ENCODE assay signal across 8 cellular contexts in the genomic region with DNA sequence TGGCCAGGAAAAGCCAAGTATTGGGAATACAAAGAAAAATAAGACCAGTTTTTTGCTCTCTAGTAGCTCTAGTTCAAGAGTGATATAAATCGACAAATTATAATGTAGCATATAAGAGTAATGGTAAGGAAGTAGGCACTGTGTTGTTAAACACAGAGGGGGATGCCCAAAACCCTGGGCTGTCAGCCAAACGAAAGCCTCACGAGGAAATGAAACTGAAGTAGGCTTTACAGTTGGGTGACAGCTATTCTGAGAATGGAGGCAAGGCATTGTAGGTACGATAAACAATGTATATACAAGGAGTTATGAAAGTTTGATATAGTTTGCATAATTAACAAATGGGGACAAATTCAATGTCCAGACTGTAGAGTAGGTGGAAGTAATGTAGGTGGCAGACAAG.
DNase-seq lines count a peak whose midpoint lies in the region; ATAC-seq and TF ChIP-seq lines count a peak whose summit lies in the region.
"Had no signal": no experiment of that assay in that cellular context is flagged by ENCODE, and none has a peak within 500 bp of the region (broad histone marks: within the 10 kb centered on the region; RNA-seq: fewer than 3 reads in every experiment).

No MANE protein-coding gene starts in this region.

- H3K4me1 ChIP-seq in Karpas-422 (ENCODE audit: low read length) (peaks cover 8% of the 10 kb centered on the region), prostate gland (replicated peaks) (no peaks in the 10 kb centered on the region)

- no peaks in the 10 kb centered on the region for H3K79me2 ChIP-seq in Karpas-422 (ENCODE audit: low read length)

- no peak overlapping the region for H3K4me3 ChIP-seq in Karpas-422 (ENCODE audit: low read length)
- H3K4me3 ChIP-seq in prostate gland, result no peak overlapping the region

- no peaks in the 10 kb centered on the region for H3K9me3 ChIP-seq in Karpas-422 (ENCODE audit: low read length)
- no peaks in the 10 kb centered on the region for H3K9me3 ChIP-seq in prostate gland

- no peaks in the 10 kb centered on the region for H3K9me2 ChIP-seq in Karpas-422 (replicated peaks; ENCODE audit: insufficient read depth, low read length)

- 70% methylated on average over 4 of the region's 4 CpGs for WGBS in prostate gland

- intact Hi-C loops in sciatic nerve (cut with DNase I) (no loop called here), prostate gland (cut with DNase I) (no loop called here)

- H3K36me3 ChIP-seq in Karpas-422 (ENCODE audit: insufficient read depth, low read length) (no peaks in the 10 kb centered on the region), prostate gland (no peaks in the 10 kb centered on the region)

- no peak overlapping the region for H3K27ac ChIP-seq in Karpas-422 (ENCODE audit: low read length)
- no peak overlapping the region for H3K27ac ChIP-seq in prostate gland

- H3K9ac ChIP-seq in Karpas-422 (ENCODE audit: low read length), result no peak overlapping the region

- ATAC-seq in GM19043 (IDR thresholded peaks at IDR 0.05; ENCODE audit: low read depth, unreplicated experiment), result peak; percentile 98
- peak; percentile 100 for ATAC-seq in HG02623 (IDR thresholded peaks at IDR 0.05; ENCODE audit: unreplicated experiment)
- no peak for ATAC-seq in sciatic nerve

- TF ChIP-seq CTCF in prostate gland (IDR thresholded peaks at IDR 0.05), result no peak

- H3K27me3 ChIP-seq in Karpas-422 (ENCODE audit: low read length), result no peaks in the 10 kb centered on the region
- no peaks in the 10 kb centered on the region for H3K27me3 ChIP-seq in prostate gland (replicated peaks; ENCODE audit: insufficient read depth)

- DNase-seq in Karpas-422 (peak; percentile 84), sciatic nerve (ENCODE audit: low spot score) (peak; percentile 62), cerebellar nuclear complex (lab: John Stamatoyannopoulos, UW) (no peak), DMS79 (lab: John Stamatoyannopoulos, UW) (no peak), prostate gland (ENCODE audit: low spot score) (no peak)
- DNase-seq: NCI-H1694 treated with DMSO at 0.1 percent for 48 hours had no signal

- H2AFZ ChIP-seq in Karpas-422 (ENCODE audit: low read length), result no peak overlapping the region

- no peak for TF ChIP-seq POLR2A in prostate gland (IDR thresholded peaks at IDR 0.05)

- no peak overlapping the region for H3K4me2 ChIP-seq in Karpas-422 (ENCODE audit: low read depth, low read length, poor library complexity, severe bottlenecking)

- no peaks in the 10 kb centered on the region for H4K20me1 ChIP-seq in Karpas-422 (ENCODE audit: insufficient read depth, low read depth, low read length)

Comparison
In these comparisons a context has a peak if more than half of its experiments do, and no peak if none do; other contexts are left out.
1. DNase-seq: peak in Karpas-422 (single experiment) and sciatic nerve (single experiment); none in cerebellar nuclear complex (0 of 2), DMS79 (single experiment) and prostate gland (single experiment).